ENCODE assay signal across 8 cellular contexts in genomic region chr3:96813134-96813819, GRCh38. TPM values are rescaled to one million over a fixed set of nuclear protein-coding genes. Genes with fewer than 3 reads are reported as not detected.
DNase-seq lines count a peak whose midpoint lies in the region; ATAC-seq and TF ChIP-seq lines count a peak whose summit lies in the region.

No MANE protein-coding gene starts in this region.

- in situ Hi-C loops in KBM-7 (cut with MboI; ENCODE audit: low pct_unique_long_range_greater_than_20kb, low sequenced_read_pairs) = no loop called here

- peak overlapping the region; percentile 43; the same call in 1 of the 2 replicates for H3K4me3 ChIP-seq in GM08714 (ENCODE audit: low read length)
- H3K4me3 ChIP-seq in SK-N-SH (ENCODE audit: low read depth in 2 of 2, low read length in 1 of 2) = peak overlapping the region; percentile 46 to 60

- peak overlapping the region; percentile 85 for H3K4me2 ChIP-seq in SK-N-SH

- H3K9ac ChIP-seq in SK-N-SH = no peak overlapping the region

- ATAC-seq in GM21786 (IDR thresholded peaks at IDR 0.05; ENCODE audit: unreplicated experiment) = peak; percentile 97

- H3K4me1 Mint-ChIP-seq in chondrocyte (ENCODE audit: low read depth) = peaks cover 14% of the 10 kb centered on the region

- H3K4me3 Mint-ChIP-seq in chondrocyte (ENCODE audit: unreplicated experiment) = peak overlapping the region; percentile 82

- H3K27ac ChIP-seq in SK-N-SH (ENCODE audit: low read depth in 2 of 2, low read length in 1 of 2) = no peak overlapping the region

- H3K9me2 ChIP-seq in SK-N-SH = no peaks in the 10 kb centered on the region

- no peaks in the 10 kb centered on the region for H3K9me3 Mint-ChIP-seq in chondrocyte (ENCODE audit: low read depth)

- no peak for TF ChIP-seq EP300 in SK-N-SH (IDR thresholded peaks at IDR 0.05; ENCODE audit: borderline replicate concordance in 1 of 2, low read depth in 1 of 2, low read length in 1 of 2)

- DNase-seq in KBM-7 = peak; percentile 82
- peak; percentile 82 for DNase-seq in SK-N-SH
- DNase-seq in chondrocyte (ENCODE audit: low spot score) = peak; percentile 91
- peak; percentile 58 for DNase-seq in kidney glomerular epithelial cell (lab: John Stamatoyannopoulos, UW)
- peak in 3 of 4 experiments; percentile 12 to 50 (median 35) for DNase-seq in stimulated activated CD4-positive, alpha-beta T cell treated with anti-CD3 and anti-CD28 coated beads, Interleukin-1b, Interleukin-23, amount 100 ng/mL, for 24 hours (ENCODE audit: low read depth in 4 of 4, low spot score in 1 of 4)
- DNase-seq in OCI-M1 (lab: John Stamatoyannopoulos, UW) = no peak

- H3K4me1 ChIP-seq in SK-N-SH (ENCODE audit: control insufficient read depth in 1 of 2, insufficient read depth in 2 of 2, low read depth in 1 of 2, low read length in 1 of 2) = peaks cover 0 to 12% of the 10 kb centered on the region in 2 experiments; a peak in 1 of 4 replicates

- no peaks in the 10 kb centered on the region for H3K36me3 Mint-ChIP-seq in chondrocyte (ENCODE audit: low read depth)

- no peaks in the 10 kb centered on the region for H3K36me3 ChIP-seq in SK-N-SH (replicated peaks in 1 of 2; ENCODE audit: control insufficient read depth in 1 of 2, insufficient read depth in 2 of 2, low read length in 1 of 2)

- peak; percentile 64 for TF ChIP-seq CTCF in SK-N-SH (IDR thresholded peaks at IDR 0.05)
- TF ChIP-seq CTCF in chondrocyte (IDR thresholded peaks at IDR 0.05) = peak; percentile 86

- no peak overlapping the region for H3K27ac Mint-ChIP-seq in chondrocyte (ENCODE audit: unreplicated experiment)

- peaks cover 21% of the 10 kb centered on the region for H3K27me3 Mint-ChIP-seq in chondrocyte (ENCODE audit: low read depth)

- TF ChIP-seq RAD21 in SK-N-SH (IDR thresholded peaks at IDR 0.05; ENCODE audit: low read length) = peak; percentile 80

- no peaks in the 10 kb centered on the region for H3K79me2 ChIP-seq in SK-N-SH (ENCODE audit: insufficient read depth)

- no peaks in the 10 kb centered on the region for H3K9me3 ChIP-seq in SK-N-SH

- peaks cover 18% of the 10 kb centered on the region for H3K27me3 ChIP-seq in SK-N-SH (ENCODE audit: insufficient read depth)

- POLR2A ChIA-PET in SK-N-SH (lab: Yijun Ruan, JAX) = no interaction called here

- H3F3A ChIP-seq in SK-N-SH (replicated peaks; ENCODE audit: insufficient read depth) = peaks cover 3% of the 10 kb centered on the region

- H4K20me1 ChIP-seq in SK-N-SH (ENCODE audit: insufficient read depth) = no peaks in the 10 kb centered on the region

- WGBS in SK-N-SH (ENCODE audit: low lambda C conversion rate) = 1% methylated on average over 31 of the region's 79 CpGs

- peak overlapping the region; percentile 83; the same call in 1 of the 2 replicates for H2AFZ ChIP-seq in SK-N-SH (ENCODE audit: low read depth)

- CTCF ChIA-PET in SK-N-SH (lab: Yijun Ruan, JAX) = no interaction called here

TF ChIP-seq in SK-N-SH, 30 proteins besides CTCF, POLR2A, EP300 and RAD21:
- TF ChIP-seq SMC3 (IDR thresholded peaks at IDR 0.05; ENCODE audit: low read depth, low read length) (peak; percentile 54), TCF12 (IDR thresholded peaks at IDR 0.05) (no peak)

RNA-seq across cellular contexts. Expression of gene EPHA6, which starts 1.1 kb away (rescaled TPM):
- not detected in 2 replicates for polyA plus RNA-seq in SK-N-SH (2012; rRNA removed)
- 0.04 TPM in 1 of 2 replicates, not detected in the other for polyA plus RNA-seq in SK-N-SH (2012; cell fraction: cytosol; rRNA removed)
- polyA plus RNA-seq in SK-N-SH (2012; cell fraction: nucleus; rRNA removed) = not detected in 2 replicates
- 0.33 to 0.70 TPM (median 0.62 TPM) in 3 replicates for total RNA-seq in chondrocyte
